In genomic region chr9:99823392-99824377, GRCh38 we compare ENCODE assay signal across 8 cellular contexts. TPM values are rescaled to one million over a fixed set of nuclear protein-coding genes. Genes with fewer than 3 reads are reported as not detected.
DNase-seq lines count a peak whose midpoint lies in the region; ATAC-seq and TF ChIP-seq lines count a peak whose summit lies in the region.

No MANE protein-coding gene starts in this region.

- H3K4me3 ChIP-seq in AG10803 (ENCODE audit: low read length) (peak overlapping the region; percentile 90), HFF-Myc (replicated peaks; ENCODE audit: low read depth, low read length) (peak overlapping the region; percentile 73), right lobe of liver (peak overlapping the region; percentile 67 to 82 (median 77))

- H3K36me3 ChIP-seq in right lobe of liver, result no peaks in the 10 kb centered on the region

- H3K27me3 Mint-ChIP-seq in activated B cell treated with CpG ODN at 0.5 μM for 24 hours, result peaks cover 16% of the 10 kb centered on the region
- H3K27me3 Mint-ChIP-seq in central memory CD8-positive, alpha-beta T cell, result peaks cover 38% of the 10 kb centered on the region

- ATAC-seq in activated B cell treated with CpG ODN at 0.5 μM for 24 hours (ENCODE audit: low read depth) (no peak), right lobe of liver (no peak), HG03521 (IDR thresholded peaks at IDR 0.05; ENCODE audit: unreplicated experiment) (no peak), HG03571 (IDR thresholded peaks at IDR 0.05; ENCODE audit: unreplicated experiment) (no peak)
- no peak for ATAC-seq in central memory CD8-positive, alpha-beta T cell (replicated peaks; ENCODE audit: extremely low read depth, poor library complexity, severe bottlenecking)

- peaks cover 0 to 25% of the 10 kb centered on the region in 2 donors for H3K27me3 ChIP-seq in right lobe of liver

- peak overlapping the region; percentile 96 for H3K4me3 Mint-ChIP-seq in activated B cell treated with CpG ODN at 0.5 μM for 24 hours
- H3K4me3 Mint-ChIP-seq in central memory CD8-positive, alpha-beta T cell, result peak overlapping the region; percentile 99

- POLR2A ChIA-PET in activated B cell treated with CpG ODN at 0.5 μM for 24 hours (lab: Charles Lee), result interaction anchor here (0.5 to 7.3 kb wide), 14 partner anchors 13 to 659 kb away, joined by 3 to 110 read pairs (median 4); partner anchors contain the start of genes ALG2 and SEC61B

- H3K27ac Mint-ChIP-seq in activated B cell treated with CpG ODN at 0.5 μM for 24 hours, result peak overlapping the region; percentile 97
- H3K27ac Mint-ChIP-seq in central memory CD8-positive, alpha-beta T cell (ENCODE audit: low read depth), result peak overlapping the region; percentile 99

- intact Hi-C loops in activated B cell treated with CpG ODN at 0.5 μM for 24 hours (cut with micrococcal nuclease), result loop anchor here (1.0 to 10.0 kb wide), 10 partner anchors 83 to 1901 kb away; partner anchors contain the start of genes MRPL50, STX17, TRMO and ZNF189
- intact Hi-C loops in right lobe of liver (cut with DNase I), result no loop called here

- no peaks in the 10 kb centered on the region for H3K9me3 ChIP-seq in right lobe of liver

- CTCF ChIA-PET in activated B cell treated with CpG ODN at 0.5 μM for 24 hours (lab: Charles Lee), result interaction anchor here (0.7 to 2.5 kb wide), 15 partner anchors 18 to 768 kb away, joined by 3 to 15 read pairs (median 3); partner anchors contain the start of gene STX17

- H3K4me1 Mint-ChIP-seq in activated B cell treated with CpG ODN at 0.5 μM for 24 hours, result peaks cover 56% of the 10 kb centered on the region
- H3K4me1 Mint-ChIP-seq in central memory CD8-positive, alpha-beta T cell, result peaks cover 61% of the 10 kb centered on the region

- 3% methylated on average over 35 of the region's 61 CpGs for WGBS in right lobe of liver (ENCODE audit: insufficient coverage, low coverage, low lambda C conversion rate, missing lambda C conversion rate)

- peaks cover 0 to 41% (median 10%) of the 10 kb centered on the region in 4 donors for H3K4me1 ChIP-seq in right lobe of liver

- H3K9me3 Mint-ChIP-seq in activated B cell treated with CpG ODN at 0.5 μM for 24 hours, result no peaks in the 10 kb centered on the region
- no peaks in the 10 kb centered on the region for H3K9me3 Mint-ChIP-seq in central memory CD8-positive, alpha-beta T cell

- DNase-seq in AG10803 (ENCODE audit: low read depth) (peak; percentile 44), HFF-Myc (ENCODE audit: extremely low read depth, low read depth) (no peak), activated B cell treated with CpG ODN at 0.5 μM for 24 hours (peak; percentile 65), right lobe of liver (peak; percentile 48 to 62 (median 52))
- DNase-seq in central memory CD8-positive, alpha-beta T cell (ENCODE audit: low spot score in 2 of 2), result peak in 1 of 2 donors; percentile 40
- DNase-seq in stimulated activated CD4-positive, alpha-beta T cell treated with anti-CD3 and anti-CD28 coated beads, Interleukin-4, amount 100 ng/mL, for 1 hour, result peak; percentile 83

- H3K36me3 Mint-ChIP-seq in activated B cell treated with CpG ODN at 0.5 μM for 24 hours (ENCODE audit: low read depth), result peaks cover 50% of the 10 kb centered on the region
- peaks cover 57% of the 10 kb centered on the region for H3K36me3 Mint-ChIP-seq in central memory CD8-positive, alpha-beta T cell (ENCODE audit: insufficient read depth)

- no peak overlapping the region for H3K27ac ChIP-seq in right lobe of liver

- TF ChIP-seq CTCF in AG10803 (conservative IDR thresholded peaks at IDR 0.05; ENCODE audit: low read length) (no peak), HFF-Myc (IDR thresholded peaks at IDR 0.05; ENCODE audit: low read depth, low read length, missing control alignments) (no peak), activated B cell treated with CpG ODN at 0.5 μM for 24 hours (IDR thresholded peaks at IDR 0.05) (no peak), right lobe of liver (IDR thresholded peaks at IDR 0.05) (no peak)

- TF ChIP-seq POLR2A in right lobe of liver (IDR thresholded peaks at IDR 0.05), result no peak

RNA-seq across cellular contexts. Expression of gene NR4A3, which starts 2.0 kb away (rescaled TPM):
- total RNA-seq in activated B cell treated with CpG ODN at 0.5 μM for 24 hours (20.7 and 21.5 TPM in 2 replicates), right lobe of liver (1 to 10 TPM in 1 of 6 experiments, under 1 TPM in 5; 0.13 to 1.2 (median 0.30) TPM)
